8 cellular contexts compared by ENCODE assay signal in the genomic region with DNA sequence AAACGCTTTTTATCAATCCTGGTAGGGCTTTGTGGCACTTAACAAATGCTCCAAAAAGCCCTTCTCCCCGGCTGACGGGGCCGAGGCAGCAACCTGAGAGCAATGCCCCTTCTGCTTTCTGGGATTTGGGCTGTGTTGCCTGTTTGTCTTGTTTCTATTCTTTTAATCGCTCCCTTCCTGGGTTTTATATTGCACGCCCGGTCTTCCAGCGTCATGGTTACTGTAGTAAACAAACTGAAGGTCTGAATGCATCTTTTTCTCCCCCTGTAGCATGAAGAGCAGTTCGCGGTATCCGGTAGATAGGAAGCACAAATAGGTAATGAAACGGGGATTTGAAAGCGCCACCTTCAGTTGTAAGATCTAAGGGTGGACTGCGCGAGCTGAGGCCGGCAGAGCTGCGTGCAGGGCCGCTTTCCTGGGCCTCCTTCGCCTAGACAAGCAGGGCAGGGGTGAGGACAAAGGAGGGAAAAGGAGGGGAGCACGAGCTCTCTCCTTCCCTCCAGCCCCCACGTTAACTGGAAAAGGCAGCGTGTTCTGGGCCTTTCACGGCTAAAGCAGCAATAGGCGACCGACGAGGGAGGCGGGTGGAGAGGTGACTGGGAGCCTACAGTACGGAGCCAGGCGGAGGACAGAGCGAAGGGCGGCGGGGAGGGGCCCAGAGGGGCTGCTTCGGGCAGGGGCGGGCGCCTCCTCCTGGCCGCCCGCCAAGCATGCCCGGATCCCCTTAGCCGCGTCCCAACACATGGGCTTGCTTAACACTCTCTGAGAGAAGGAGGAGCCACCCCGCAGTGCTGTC. TPM values are rescaled to one million over a fixed set of nuclear protein-coding genes. Genes with fewer than 3 reads are reported as not detected.
DNase-seq lines count a peak whose midpoint lies in the region; ATAC-seq and TF ChIP-seq lines count a peak whose summit lies in the region.

No MANE protein-coding gene starts in this region.

- no peaks in the 10 kb centered on the region for H3K27me3 ChIP-seq in Loucy (ENCODE audit: insufficient read depth, low read length, poor library complexity, severe bottlenecking)
- H3K27me3 ChIP-seq in mucosa of rectum (ENCODE audit: control insufficient read depth in 2 of 2, insufficient read depth in 2 of 2, low read length in 2 of 2), result peaks cover 0 to 2% of the 10 kb centered on the region in 2 donors
- no peaks in the 10 kb centered on the region for H3K27me3 ChIP-seq in stomach smooth muscle (ENCODE audit: control insufficient read depth in 1 of 2, insufficient read depth in 2 of 2, low read length in 2 of 2)

- no peaks in the 10 kb centered on the region for H3F3A ChIP-seq in Loucy (ENCODE audit: low read depth)

- H3K4me2 ChIP-seq in Loucy (ENCODE audit: low read depth, low read length, poor library complexity, severe bottlenecking), result peak overlapping the region; percentile 59

- H3K4me3 ChIP-seq in Loucy (ENCODE audit: low read length, poor library complexity, severe bottlenecking) (peak overlapping the region; percentile 62), mucosa of rectum (ENCODE audit: low read length in 2 of 2) (peak overlapping the region; percentile 59 to 70), stomach smooth muscle (ENCODE audit: low read length in 2 of 2) (peak overlapping the region; percentile 69 to 75)

- no peaks in the 10 kb centered on the region for H3K36me3 ChIP-seq in Loucy (ENCODE audit: insufficient read depth, low read length)
- no peaks in the 10 kb centered on the region for H3K36me3 ChIP-seq in mucosa of rectum (ENCODE audit: control insufficient read depth in 2 of 2, insufficient read depth in 2 of 2, low read length in 2 of 2)
- no peaks in the 10 kb centered on the region for H3K36me3 ChIP-seq in stomach smooth muscle (ENCODE audit: control insufficient read depth in 2 of 2, insufficient read depth in 2 of 2, low read length in 2 of 2)

- peak; percentile 73 for DNase-seq in ELR (ENCODE audit: low read depth)
- peak; percentile 31 for DNase-seq in activated CD4-positive, CD25-positive, alpha-beta regulatory T cell treated with anti-CD3 and anti-CD28 coated beads, Interleukin-2, amount 50 U/mL, for 72 hours
- DNase-seq in effector CD4-positive, alpha-beta T cell, result no peak

- H3K27ac ChIP-seq in mucosa of rectum (ENCODE audit: low read depth in 2 of 2, low read length in 2 of 2) (no peak overlapping the region), stomach smooth muscle (ENCODE audit: low read length) (peak overlapping the region; percentile 55)

- H3K9me3 ChIP-seq in Loucy (ENCODE audit: insufficient read depth, low read depth, low read length) (no peaks in the 10 kb centered on the region), mucosa of rectum (ENCODE audit: control insufficient read depth in 2 of 2, low read length in 2 of 2) (no peaks in the 10 kb centered on the region), stomach smooth muscle (ENCODE audit: control insufficient read depth in 2 of 2, low read length in 2 of 2) (no peaks in the 10 kb centered on the region)

- H3K9ac ChIP-seq in Loucy (ENCODE audit: low read depth, low read length, poor library complexity, severe bottlenecking), result peak overlapping the region; percentile 40
- H3K9ac ChIP-seq in mucosa of rectum (ENCODE audit: low read depth in 1 of 2, low read length in 2 of 2), result peak overlapping the region; percentile 49 to 68
- H3K9ac ChIP-seq in stomach smooth muscle (ENCODE audit: low read length in 2 of 2), result peak overlapping the region; percentile 41 to 64

- TF ChIP-seq CTCF in Loucy (conservative IDR thresholded peaks at IDR 0.05; ENCODE audit: low read length), result no peak

- ATAC-seq in GM21526 (IDR thresholded peaks at IDR 0.05; ENCODE audit: low FRiP score, unreplicated experiment) (peak; percentile 89), esophagus mucosa (peak; percentile 65)

- no peaks in the 10 kb centered on the region for H4K20me1 ChIP-seq in Loucy (ENCODE audit: insufficient read depth, low read length, poor library complexity, severe bottlenecking)

- peak overlapping the region; percentile 83 for H2AFZ ChIP-seq in Loucy (ENCODE audit: low read length)

- peaks cover 5% of the 10 kb centered on the region for H3K4me1 ChIP-seq in Loucy (ENCODE audit: insufficient read depth, low read length, poor library complexity, severe bottlenecking)
- peaks cover 0 to 4% of the 10 kb centered on the region in 2 donors for H3K4me1 ChIP-seq in mucosa of rectum (ENCODE audit: control insufficient read depth in 2 of 2, insufficient read depth in 2 of 2, low read length in 2 of 2)
- H3K4me1 ChIP-seq in stomach smooth muscle (ENCODE audit: control insufficient read depth, insufficient read depth, low read length), result peaks cover 21% of the 10 kb centered on the region

- H3K9me2 ChIP-seq in Loucy (replicated peaks; ENCODE audit: low read depth, low read length), result no peaks in the 10 kb centered on the region

- H3K79me2 ChIP-seq in Loucy (ENCODE audit: insufficient read depth, low read length), result no peaks in the 10 kb centered on the region

RNA-seq across cellular contexts. Expression of gene ZNF366, which starts 49.3 kb away (rescaled TPM):
- total RNA-seq in esophagus mucosa, result 1.1 TPM
